Comparison of ENCODE assay signal across 20 cellular contexts in genomic region chr17:38691154-38691553, GRCh38. TPM values are rescaled to one million over a fixed set of nuclear protein-coding genes. Genes with fewer than 3 reads are reported as not detected.
"Had no signal": no experiment of that assay in that cellular context is flagged by ENCODE, and none has a peak within 500 bp of the region (broad histone marks: within the 10 kb centered on the region; RNA-seq: fewer than 3 reads in every experiment).

No MANE protein-coding gene starts in this region.

- H3K36me3 ChIP-seq: colonic mucosa, gastrocnemius medialis, neutrophil, right atrium auricular region, tibial artery, upper lobe of left lung, vagina had no signal

- H3K27ac Mint-ChIP-seq: naive B cell; stimulated activated naive CD8-positive, alpha-beta T cell treated with anti-CD3 and anti-CD28 coated beads, Interleukin-15, Interleukin-2, amounts not matched to agents 100 ng/mL and 50 ng/mL, for 24 hours had no signal

- DNase-seq: colonic mucosa; effector CD8-positive, alpha-beta T cell; gastrocnemius medialis; immature natural killer cell; left ventricle myocardium superior; mesenchymal stem cell; naive B cell; posterior cingulate gyrus; stimulated activated CD4-positive, alpha-beta T cell treated with anti-CD3 and anti-CD28 coated beads, Interleukin-2, amount 100 ng/mL, for 48 hours; tibial artery; upper lobe of left lung had no signal

- FAIRE-seq: endometrium, keratinocyte had no signal

- H3K27ac ChIP-seq: colonic mucosa, gastrocnemius medialis, neutrophil, right atrium auricular region, tibial artery, vagina had no signal

- H3K4me2 ChIP-seq: smooth muscle cell had no signal

- H3K4me1 ChIP-seq: colonic mucosa had no signal

- ATAC-seq: esophagus mucosa, gastrocnemius medialis, left ventricle myocardium superior had no signal

- H3K4me1 Mint-ChIP-seq: naive B cell had no signal

- H3K9me3 Mint-ChIP-seq: immature natural killer cell; stimulated activated naive CD8-positive, alpha-beta T cell treated with anti-CD3 and anti-CD28 coated beads, Interleukin-15, Interleukin-2, amounts not matched to agents 100 ng/mL and 50 ng/mL, for 24 hours had no signal

- H3K36me3 Mint-ChIP-seq: immature natural killer cell, naive B cell had no signal

- H3K27me3 ChIP-seq: colonic mucosa, gastrocnemius medialis, right atrium auricular region, tibial artery, upper lobe of left lung, vagina had no signal

- H3K4me3 Mint-ChIP-seq: stimulated activated naive CD8-positive, alpha-beta T cell treated with anti-CD3 and anti-CD28 coated beads, Interleukin-15, Interleukin-2, amounts not matched to agents 100 ng/mL and 50 ng/mL, for 24 hours had no signal

- H3K4me3 ChIP-seq: colonic mucosa, gastrocnemius medialis, lung, right atrium auricular region, smooth muscle cell, tibial artery, upper lobe of left lung, vagina had no signal

- H3K9me3 ChIP-seq: colonic mucosa, gastrocnemius medialis, neutrophil, right atrium auricular region, tibial artery, upper lobe of left lung, vagina had no signal

RNA-seq across cellular contexts. Expression of gene EPOP, which starts 16.4 kb away (rescaled TPM):
- polyA plus RNA-seq: immature natural killer cell had no signal

RNA-seq across cellular contexts. Expression of gene PCGF2, which starts 57.0 kb away (rescaled TPM):
- polyA plus RNA-seq: immature natural killer cell had no signal
